Comparison of ENCODE assay signal across 9 cellular contexts in genomic region chr18:34729264-34729663, GRCh38. TPM values are rescaled to one million over a fixed set of nuclear protein-coding genes. Genes with fewer than 3 reads are reported as not detected.
A peak's percentile ranks its signal among the peaks of the same experiment; 100 is the strongest.
DNase-seq lines count a peak whose midpoint lies in the region; ATAC-seq, FAIRE-seq and TF ChIP-seq lines count a peak whose summit lies in the region.
"Had no signal": no experiment of that assay in that cellular context is flagged by ENCODE, and none has a peak within 500 bp of the region (broad histone marks: within the 10 kb centered on the region; RNA-seq: fewer than 3 reads in every experiment).

No MANE protein-coding gene starts in this region.

- H3K27me3 Mint-ChIP-seq in type B pancreatic cell = no peaks in the 10 kb centered on the region

- H3K36me3 Mint-ChIP-seq in type B pancreatic cell = no peaks in the 10 kb centered on the region

- DNase-seq in DMS153 treated with DMSO at 0.1 percent for 48 hours (lab: John Stamatoyannopoulos, UW; ENCODE audit: unreplicated experiment) (peak; percentile 23), DMS153 (lab: John Stamatoyannopoulos, UW) (no peak), left ventricle myocardium superior (no peak), type B pancreatic cell (ENCODE audit: extremely low spot score, unreplicated experiment) (no peak), GM19239 (ENCODE audit: insufficient read length, low spot score) (no peak)

- no peak overlapping the region for H3K4me3 Mint-ChIP-seq in type B pancreatic cell

- peaks cover 4% of the 10 kb centered on the region for H3K4me1 Mint-ChIP-seq in type B pancreatic cell (ENCODE audit: unreplicated experiment)

- intact Hi-C loops in left ventricle myocardium superior (cut with micrococcal nuclease) = no loop called here

- no peaks in the 10 kb centered on the region for H3K9me3 Mint-ChIP-seq in type B pancreatic cell

- peak; percentile 56 for ATAC-seq in HG03045 (IDR thresholded peaks at IDR 0.05; ENCODE audit: unreplicated experiment)
- peak; percentile 92 for ATAC-seq in SK-N-SH treated with all-trans-retinoic acid at 6 μM for 48 hours
- ATAC-seq in left ventricle myocardium superior = peak; percentile 61
- no peak for ATAC-seq in GM21825 (IDR thresholded peaks at IDR 0.05; ENCODE audit: unreplicated experiment)

- peak; percentile 70 for TF ChIP-seq CTCF in type B pancreatic cell (conservative IDR thresholded peaks at IDR 0.05)

- H3K27ac Mint-ChIP-seq in type B pancreatic cell = no peak overlapping the region

- no peak for FAIRE-seq in GM19239 (lab: Jason Lieb, UNC)

TF ChIP-seq in SK-N-SH treated with all-trans-retinoic acid at 6 μM for 48 hours, 23 proteins besides CTCF, POLR2A, EP300 and RAD21:
- TF ChIP-seq ZFP3 (CRISPR knock-in tag; IDR thresholded peaks at IDR 0.05) (no peak), ARNTL (CRISPR knock-in tag; IDR thresholded peaks at IDR 0.05; ENCODE audit: borderline replicate concordance, low read depth) (no peak), OSR1 (CRISPR knock-in tag; IDR thresholded peaks at IDR 0.05) (no peak), ZNF70 (CRISPR knock-in tag; IDR thresholded peaks at IDR 0.05) (no peak), TOX (CRISPR knock-in tag; IDR thresholded peaks at IDR 0.05; ENCODE audit: borderline replicate concordance) (no peak), ISL1 (CRISPR knock-in tag; IDR thresholded peaks at IDR 0.05) (no peak), ZNF8 (CRISPR knock-in tag; IDR thresholded peaks at IDR 0.05) (no peak), POU6F1 (CRISPR knock-in tag; IDR thresholded peaks at IDR 0.05; ENCODE audit: borderline replicate concordance, low read depth) (no peak), CSRNP3 (CRISPR knock-in tag; IDR thresholded peaks at IDR 0.05) (no peak), CREB5 (CRISPR knock-in tag; IDR thresholded peaks at IDR 0.05; ENCODE audit: low read depth) (no peak), ZNF565 (CRISPR knock-in tag; conservative IDR thresholded peaks at IDR 0.05; ENCODE audit: low read depth) (no peak), PPARA (CRISPR knock-in tag; IDR thresholded peaks at IDR 0.05; ENCODE audit: borderline replicate concordance) (no peak), TSHZ2 (CRISPR knock-in tag; IDR thresholded peaks at IDR 0.05) (no peak), TCF4 (CRISPR knock-in tag; IDR thresholded peaks at IDR 0.05; ENCODE audit: borderline replicate concordance) (no peak), BACH2 (CRISPR knock-in tag; IDR thresholded peaks at IDR 0.05; ENCODE audit: borderline replicate concordance) (no peak), ZFP30 (CRISPR knock-in tag; IDR thresholded peaks at IDR 0.05) (no peak), RARB (CRISPR knock-in tag; IDR thresholded peaks at IDR 0.05) (no peak), PATZ1 (CRISPR knock-in tag; IDR thresholded peaks at IDR 0.05; ENCODE audit: borderline replicate concordance) (no peak), ZC3H10 (CRISPR knock-in tag; IDR thresholded peaks at IDR 0.05) (no peak)

RNA-seq across cellular contexts. Expression of gene DTNA, which starts 19.2 kb away (rescaled TPM):
- total RNA-seq in left ventricle myocardium superior (140 TPM), type B pancreatic cell (ENCODE audit: low replicate concordance) (8.6 and 23.6 TPM in 2 replicates)
- total RNA-seq: activated CD8-positive, alpha-beta memory T cell treated with anti-CD3 and anti-CD28 coated beads for 36 hours had no signal
